In the genomic region with DNA sequence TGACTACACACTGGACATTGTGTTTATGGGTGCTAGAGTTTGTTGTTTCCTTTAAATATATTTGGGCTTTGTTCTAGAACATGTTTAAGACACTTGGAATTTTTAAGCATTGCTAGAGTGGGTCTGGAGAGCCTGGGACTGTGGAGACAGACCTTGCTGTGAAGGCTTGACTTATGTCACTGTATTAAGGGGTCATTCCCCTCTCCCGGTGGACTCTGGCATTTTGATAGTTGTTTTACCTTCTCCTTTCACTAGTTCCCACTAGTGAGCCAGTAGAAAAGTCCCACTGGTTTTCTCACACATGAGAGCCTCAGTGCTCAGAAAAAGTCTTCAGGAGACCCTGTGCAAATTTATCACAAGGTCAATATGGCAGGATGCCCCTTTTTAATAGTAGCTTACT, we compare ENCODE assay signal across 15 cellular contexts. TPM values are rescaled to one million over a fixed set of nuclear protein-coding genes. Genes with fewer than 3 reads are reported as not detected.
DNase-seq lines count a peak whose midpoint lies in the region; ATAC-seq, FAIRE-seq and TF ChIP-seq lines count a peak whose summit lies in the region.
"Had no signal": no experiment of that assay in that cellular context is flagged by ENCODE, and none has a peak within 500 bp of the region (broad histone marks: within the 10 kb centered on the region; RNA-seq: fewer than 3 reads in every experiment).

No MANE protein-coding gene starts in this region.

- H3K4me3 Mint-ChIP-seq in H9 = no peak overlapping the region
- H3K4me3 Mint-ChIP-seq in activated naive CD8-positive, alpha-beta T cell treated with anti-CD3 and anti-CD28 coated beads, Interleukin-2, amount 50 U/mL, for 24 hours = peak overlapping the region; percentile 2
- H3K4me3 Mint-ChIP-seq in stimulated activated naive CD8-positive, alpha-beta T cell treated with anti-CD3 and anti-CD28 coated beads, Interleukin-15, amount 100 ng/mL, for 72 hours = peak overlapping the region; percentile 10 to 13
- H3K4me3 Mint-ChIP-seq in naive thymus-derived CD4-positive, alpha-beta T cell = peak overlapping the region in 4 of 10 donors; percentile 7 to 62 (median 18)
- H3K4me3 Mint-ChIP-seq: CD4-positive, alpha-beta memory T cell had no signal

- H3K9me3 ChIP-seq in H9 (ENCODE audit: control insufficient read depth, low read depth, low read length) (no peaks in the 10 kb centered on the region), HepG2 (ENCODE audit: low read length) (no peaks in the 10 kb centered on the region)
- no peaks in the 10 kb centered on the region for H3K9me3 ChIP-seq in naive thymus-derived CD4-positive, alpha-beta T cell (ENCODE audit: control insufficient read depth in 2 of 3, low read length in 3 of 3)
- H3K9me3 ChIP-seq: A549, BE2C, HAP-1 had no signal

- H3K36me3 Mint-ChIP-seq in H9 (ENCODE audit: insufficient read depth in 1 of 3, low read depth in 3 of 3) = peaks cover 28 to 48% (median 47%) of the 10 kb centered on the region in 3 experiments
- H3K36me3 Mint-ChIP-seq in activated naive CD8-positive, alpha-beta T cell treated with anti-CD3 and anti-CD28 coated beads, Interleukin-2, amount 50 U/mL, for 24 hours (ENCODE audit: low read depth) = peaks cover 35% of the 10 kb centered on the region
- H3K36me3 Mint-ChIP-seq in naive thymus-derived CD4-positive, alpha-beta T cell = peaks cover 3 to 55% (median 30%) of the 10 kb centered on the region in 5 donors

- no CpG with 5 or more reads among the region's 1 CpG for WGBS in H9 (ENCODE audit: extremely low coverage, insufficient read length, low lambda C conversion rate)
- WGBS in HepG2 (ENCODE audit: low lambda C conversion rate) = 71% methylated on average over 1 of the region's 1 CpG

- H4K20me1 ChIP-seq in H9 (ENCODE audit: control insufficient read depth, insufficient read depth, insufficient read length) (no peaks in the 10 kb centered on the region), HepG2 (ENCODE audit: insufficient read depth, low read length) (peaks cover 30% of the 10 kb centered on the region)

- peaks cover 9 to 35% of the 10 kb centered on the region in 2 experiments for H3K36me3 ChIP-seq in HepG2 (replicated peaks in 1 of 2; ENCODE audit: control insufficient read depth in 1 of 2, insufficient read depth in 2 of 2, low read length in 2 of 2)
- peaks cover 0 to 4% (median 0%) of the 10 kb centered on the region in 3 experiments for H3K36me3 ChIP-seq in naive thymus-derived CD4-positive, alpha-beta T cell (ENCODE audit: control insufficient read depth in 2 of 3, insufficient read depth in 3 of 3, low read length in 3 of 3)
- H3K36me3 ChIP-seq: BE2C had no signal

- no peak overlapping the region for H3K4ac ChIP-seq in H9 (ENCODE audit: low read depth, low read length)

- no peak overlapping the region for H3K4me3 ChIP-seq in HepG2 (replicated peaks in 1 of 3; ENCODE audit: insufficient read depth in 1 of 3, low read depth in 2 of 3, low read length in 3 of 3)
- no peak overlapping the region for H3K4me3 ChIP-seq in naive thymus-derived CD4-positive, alpha-beta T cell (ENCODE audit: low read length)
- H3K4me3 ChIP-seq: A549, GM12878, HAP-1 had no signal

- no peak overlapping the region for H2BK15ac ChIP-seq in H9 (ENCODE audit: low read depth, low read length)

- TF ChIP-seq EP300 in HepG2 (IDR thresholded peaks at IDR 0.05; ENCODE audit: low read depth in 2 of 2, low read length in 2 of 2) = no peak
- TF ChIP-seq EP300 in HepG2 (CRISPR knock-in tag; IDR thresholded peaks at IDR 0.05; ENCODE audit: borderline replicate concordance) = no peak

- FAIRE-seq in HepG2 (lab: Jason Lieb, UNC) = no peak
- FAIRE-seq: A549, GM12878, GM18507 had no signal

- peaks cover 46 to 48% of the 10 kb centered on the region in 2 experiments for H3K4me1 Mint-ChIP-seq in H9
- peaks cover 47% of the 10 kb centered on the region for H3K4me1 Mint-ChIP-seq in activated naive CD8-positive, alpha-beta T cell treated with anti-CD3 and anti-CD28 coated beads, Interleukin-2, amount 50 U/mL, for 24 hours
- H3K4me1 Mint-ChIP-seq in stimulated activated naive CD8-positive, alpha-beta T cell treated with anti-CD3 and anti-CD28 coated beads, Interleukin-15, amount 100 ng/mL, for 72 hours = peaks cover 53% of the 10 kb centered on the region
- H3K4me1 Mint-ChIP-seq in naive thymus-derived CD4-positive, alpha-beta T cell = peaks cover 22 to 65% (median 59%) of the 10 kb centered on the region in 7 donors

- no peak overlapping the region for H2AK5ac ChIP-seq in H9 (ENCODE audit: insufficient read length, low read length)

- no peak overlapping the region for H3T11ph ChIP-seq in H9 (ENCODE audit: low read length)

- in situ Hi-C loops in HepG2 (cut with HindIII; ENCODE audit: extremely low pct_ligation_motif_present, low pct_unique_long_range_greater_than_20kb) = no loop called here

- no peak overlapping the region for H2BK5ac ChIP-seq in H9 (ENCODE audit: insufficient read length, low read length)

- H4K8ac ChIP-seq in H9 (replicated peaks; ENCODE audit: insufficient read length, low read depth, low read length) = no peak overlapping the region

- peaks cover 5% of the 10 kb centered on the region; the same call in 1 of the 2 replicates for H3K4me1 ChIP-seq in H9 (ENCODE audit: insufficient read depth, low read length)
- peaks cover 11% of the 10 kb centered on the region for H3K4me1 ChIP-seq in HepG2 (ENCODE audit: insufficient read depth, low read length)
- H3K4me1 ChIP-seq in naive thymus-derived CD4-positive, alpha-beta T cell (ENCODE audit: control insufficient read depth in 2 of 2, insufficient read depth in 2 of 2, low read length in 2 of 2) = peaks cover 5 to 6% of the 10 kb centered on the region in 2 donors
- H3K4me1 ChIP-seq: A549, BE2C, HAP-1 had no signal

- intact Hi-C loops in HepG2 (cut with micrococcal nuclease; ENCODE audit: unreplicated experiment) = no loop called here
- intact Hi-C loops in naive thymus-derived CD4-positive, alpha-beta T cell (cut with micrococcal nuclease) = no loop called here

- H3K18ac ChIP-seq in H9 (ENCODE audit: insufficient read length, low read depth, low read length) = no peak overlapping the region

- H2BK120ac ChIP-seq in H9 (ENCODE audit: low read depth, low read length, poor library complexity, severe bottlenecking) = no peak overlapping the region

- H2BK12ac ChIP-seq in H9 (ENCODE audit: insufficient read length, low read depth, low read length) = no peak overlapping the region

- H3K27me3 ChIP-seq in H9 (ENCODE audit: insufficient read depth, low read length) (no peaks in the 10 kb centered on the region), HepG2 (ENCODE audit: control insufficient read depth in 1 of 2, insufficient read depth in 2 of 2, low read length in 2 of 2) (no peaks in the 10 kb centered on the region)
- H3K27me3 ChIP-seq in naive thymus-derived CD4-positive, alpha-beta T cell (ENCODE audit: control insufficient read depth in 2 of 2, insufficient read depth in 2 of 2, low read length in 2 of 2) = no peaks in the 10 kb centered on the region
- H3K27me3 ChIP-seq: BE2C had no signal

- H4K5ac ChIP-seq in H9 (ENCODE audit: insufficient read length, low read depth, low read length) = no peak overlapping the region

- no peak overlapping the region for H2BK20ac ChIP-seq in H9 (ENCODE audit: low read depth, low read length, poor library complexity, severe bottlenecking)

- no peaks in the 10 kb centered on the region for H3K23me2 ChIP-seq in H9 (ENCODE audit: insufficient read length, low read depth, low read length, poor library complexity, severe bottlenecking)

- H4K91ac ChIP-seq in H9 (ENCODE audit: insufficient read length, low read depth, low read length) = no peak overlapping the region

- H3K4me2 ChIP-seq in H9 (ENCODE audit: insufficient read depth, insufficient read length, low read length) = no peak overlapping the region
- H3K4me2 ChIP-seq in HepG2 (ENCODE audit: low read depth, low read length) = no peak overlapping the region
- H3K4me2 ChIP-seq: A549 had no signal

- POLR2A ChIA-PET in HepG2 (lab: Yijun Ruan, JAX) = no interaction called here
- POLR2A ChIA-PET in naive thymus-derived CD4-positive, alpha-beta T cell (lab: Charles Lee) = no interaction called here

- no peak for TF ChIP-seq POLR2A in HepG2 (IDR thresholded peaks at IDR 0.05; ENCODE audit: insufficient read depth in 1 of 2, low read depth in 2 of 2, low read length in 2 of 2)

- H3K56ac ChIP-seq in H9 (ENCODE audit: insufficient read length, low read depth, low read length) = no peak overlapping the region

- H3K79me1 ChIP-seq in H9 (ENCODE audit: insufficient read depth, low read depth, low read length, poor library complexity, severe bottlenecking) = peaks cover 17% of the 10 kb centered on the region

- no peak for ATAC-seq in activated naive CD8-positive, alpha-beta T cell treated with anti-CD3 and anti-CD28 coated beads, Interleukin-2, amount 50 U/mL, for 24 hours
- no peak for ATAC-seq in HepG2
- ATAC-seq in stimulated activated naive CD8-positive, alpha-beta T cell treated with anti-CD3 and anti-CD28 coated beads, Interleukin-15, amount 100 ng/mL, for 72 hours = no peak
- no peak for ATAC-seq in naive thymus-derived CD4-positive, alpha-beta T cell
- ATAC-seq: A549, GM12878 had no signal

- TF ChIP-seq CTCF in H9 (conservative IDR thresholded peaks at IDR 0.05) = no peak
- TF ChIP-seq CTCF in HepG2 (CRISPR knock-in tag; IDR thresholded peaks at IDR 0.05) = no peak

- H3K27ac ChIP-seq in H9 (ENCODE audit: insufficient read length, low read depth, low read length) = no peak overlapping the region
- no peak overlapping the region for H3K27ac ChIP-seq in HepG2 (ENCODE audit: extremely low read length, insufficient read depth, low read length)
- H3K27ac ChIP-seq in naive thymus-derived CD4-positive, alpha-beta T cell (ENCODE audit: low read depth, low read length) = no peak overlapping the region
- H3K27ac ChIP-seq: A549, C4-2B had no signal

- no peaks in the 10 kb centered on the region; a peak in 1 of 5 replicates for H3K9me3 Mint-ChIP-seq in H9
- peaks cover 3% of the 10 kb centered on the region for H3K9me3 Mint-ChIP-seq in activated naive CD8-positive, alpha-beta T cell treated with anti-CD3 and anti-CD28 coated beads, Interleukin-2, amount 50 U/mL, for 24 hours
- H3K9me3 Mint-ChIP-seq in stimulated activated naive CD8-positive, alpha-beta T cell treated with anti-CD3 and anti-CD28 coated beads, Interleukin-15, amount 100 ng/mL, for 72 hours = no peaks in the 10 kb centered on the region
- H3K9me3 Mint-ChIP-seq in naive thymus-derived CD4-positive, alpha-beta T cell = peaks cover 0 to 6% (median 0%) of the 10 kb centered on the region in 11 donors
- H3K9me3 Mint-ChIP-seq: CD4-positive, alpha-beta memory T cell had no signal

- TF ChIP-seq RAD21 in HepG2 (CRISPR knock-in tag; IDR thresholded peaks at IDR 0.05) = no peak

- TSS peak; percentile 7 for BruUV-seq in HepG2 (replicated peaks; lab: Mats Ljungman, UMichigan)

- no peaks in the 10 kb centered on the region for H3K27me3 Mint-ChIP-seq in H9 (ENCODE audit: low read depth)
- no peaks in the 10 kb centered on the region for H3K27me3 Mint-ChIP-seq in activated naive CD8-positive, alpha-beta T cell treated with anti-CD3 and anti-CD28 coated beads, Interleukin-2, amount 50 U/mL, for 24 hours
- H3K27me3 Mint-ChIP-seq in stimulated activated naive CD8-positive, alpha-beta T cell treated with anti-CD3 and anti-CD28 coated beads, Interleukin-15, amount 100 ng/mL, for 72 hours = no peaks in the 10 kb centered on the region
- no peaks in the 10 kb centered on the region for H3K27me3 Mint-ChIP-seq in naive thymus-derived CD4-positive, alpha-beta T cell
- H3K27me3 Mint-ChIP-seq: CD4-positive, alpha-beta memory T cell had no signal

- H3K79me2 ChIP-seq in H9 (ENCODE audit: insufficient read depth, low read length) (peaks cover 31% of the 10 kb centered on the region; the same call in 1 of the 2 replicates), HepG2 (ENCODE audit: insufficient read depth, low read length) (peaks cover 83% of the 10 kb centered on the region)

- CTCF ChIA-PET in HepG2 (lab: Yijun Ruan, JAX; ENCODE audit: low intra/inter-chr PET ratio, low total read pairs) = no interaction called here
- CTCF ChIA-PET in naive thymus-derived CD4-positive, alpha-beta T cell (lab: Charles Lee) = no interaction called here

- H2AFZ ChIP-seq in H9 (ENCODE audit: low read length) (no peak overlapping the region), HepG2 (ENCODE audit: low read length) (no peak overlapping the region)

- H3K14ac ChIP-seq in H9 (ENCODE audit: insufficient read depth, low read length) = no peak overlapping the region

- DNase-seq in H9 (no peak), HepG2 (ENCODE audit: low spot score) (no peak), cerebellar cortex (ENCODE audit: low spot score) (no peak)
- no peak for DNase-seq in activated naive CD8-positive, alpha-beta T cell treated with anti-CD3 and anti-CD28 coated beads, Interleukin-2, amount 50 U/mL, for 24 hours
- DNase-seq in stimulated activated naive CD8-positive, alpha-beta T cell treated with anti-CD3 and anti-CD28 coated beads, Interleukin-15, amount 100 ng/mL, for 72 hours = no peak
- DNase-seq in naive thymus-derived CD4-positive, alpha-beta T cell = no peak
- DNase-seq: BE2C; CD4-positive, alpha-beta memory T cell; DMS79; GOT3 had no signal

- no peak overlapping the region for H3K9ac ChIP-seq in H9 (ENCODE audit: extremely low read depth, insufficient read length, low read length)
- H3K9ac ChIP-seq in HepG2 (ENCODE audit: insufficient read depth, low read depth, low read length) = no peak overlapping the region

- H3K27ac Mint-ChIP-seq in H9 = peak overlapping the region in 2 of 3 experiments; percentile 0 to 71; a peak in 3 of 7 replicates
- no peak overlapping the region for H3K27ac Mint-ChIP-seq in activated naive CD8-positive, alpha-beta T cell treated with anti-CD3 and anti-CD28 coated beads, Interleukin-2, amount 50 U/mL, for 24 hours
- H3K27ac Mint-ChIP-seq in stimulated activated naive CD8-positive, alpha-beta T cell treated with anti-CD3 and anti-CD28 coated beads, Interleukin-15, amount 100 ng/mL, for 72 hours = peak overlapping the region in 1 of 2 donors; percentile 15
- peak overlapping the region in 1 of 9 donors; percentile 28 for H3K27ac Mint-ChIP-seq in naive thymus-derived CD4-positive, alpha-beta T cell

- H3K23ac ChIP-seq in H9 (ENCODE audit: insufficient read length, low read depth, low read length) = no peak overlapping the region

RNA-seq across cellular contexts. Expression of a gene that starts 18.6 kb away (rescaled TPM):
- 53.5 and 56.5 TPM in 2 replicates for total RNA-seq in H9 (2021)
- total RNA-seq in HepG2 (2016; rRNA removed; fragmentation: Illumina TruSeq; extraction: Trizol) = 25.5 and 28.6 TPM in 2 replicates
- total RNA-seq in HepG2 (2016; cell fraction: cytosol; rRNA removed; fragmentation: Illumina TruSeq; extraction: Trizol; ENCODE audit: low read depth) = 2.3 TPM in 2 replicates
- 23.8 and 24.2 TPM in 2 replicates for total RNA-seq in HepG2 (2016; cell fraction: insoluble cytoplasmic fraction; rRNA removed; fragmentation: Illumina TruSeq; extraction: Trizol)
- 11.9 and 13.0 TPM in 2 replicates for total RNA-seq in HepG2 (2016; cell fraction: membrane; rRNA removed; fragmentation: Illumina TruSeq; extraction: Trizol)
- 17.1 and 18.2 TPM in 2 replicates for total RNA-seq in HepG2 (2016; cell fraction: nucleus; rRNA removed; fragmentation: Illumina TruSeq; extraction: Trizol)
- 9.9 and 10.8 TPM in 2 replicates for polyA plus RNA-seq in HepG2 (2011; rRNA removed)
- polyA plus RNA-seq in HepG2 (2011; cell fraction: cytosol; rRNA removed) = 8.0 and 8.3 TPM in 2 replicates
- polyA plus RNA-seq in HepG2 (2011; cell fraction: nucleus; rRNA removed) = 12.3 and 13.9 TPM in 2 replicates
- polyA plus RNA-seq in HepG2 (2012) = 15.1 and 15.4 TPM in 2 replicates
- 0.66 and 0.67 TPM in 2 replicates for polyA plus RNA-seq in HepG2 (2016; cell fraction: cytosol; fragmentation: Illumina TruSeq; extraction: Trizol; ENCODE audit: low read depth)
- 17.6 and 18.3 TPM in 2 replicates for polyA plus RNA-seq in HepG2 (2016; cell fraction: insoluble cytoplasmic fraction; fragmentation: Illumina TruSeq; extraction: Trizol; ENCODE audit: low read depth)
- 4.1 and 4.5 TPM in 2 replicates for polyA plus RNA-seq in HepG2 (2016; cell fraction: membrane; fragmentation: Illumina TruSeq; extraction: Trizol; ENCODE audit: low read depth)
- 21.2 and 21.4 TPM in 2 replicates for polyA plus RNA-seq in HepG2 (2016; cell fraction: nucleus; fragmentation: Illumina TruSeq; extraction: Trizol; ENCODE audit: insufficient read depth, low read depth)
- polyA minus RNA-seq in HepG2 (2011; rRNA and poly(A)+ RNA removed; ENCODE audit: low replicate concordance) = 36.7 and 42.7 TPM in 2 replicates
- 14.4 and 15.4 TPM in 2 replicates for polyA minus RNA-seq in HepG2 (2011; cell fraction: cytosol; rRNA and poly(A)+ RNA removed)
- polyA minus RNA-seq in HepG2 (2011; cell fraction: nucleus; rRNA and poly(A)+ RNA removed) = 32.1 and 32.2 TPM in 2 replicates
- 10 to 100 TPM; 18.4 to 41.4 (median 25.3) TPM for total RNA-seq in naive thymus-derived CD4-positive, alpha-beta T cell
- polyA plus RNA-seq in naive thymus-derived CD4-positive, alpha-beta T cell = 10 to 100 TPM; 10.3 to 10.7 TPM

Comparison
In these comparisons a context has a peak if more than half of its experiments do, and no peak if none do; other contexts are left out.
1. H3K4me3 Mint-ChIP-seq: peak in activated naive CD8-positive, alpha-beta T cell treated with anti-CD3 and anti-CD28 coated beads, Interleukin-2, amount 50 U/mL, for 24 hours (single experiment) and stimulated activated naive CD8-positive, alpha-beta T cell treated with anti-CD3 and anti-CD28 coated beads, Interleukin-15, amount 100 ng/mL, for 72 hours (2 of 2); none in H9 (0 of 2).